ENCODE assay signal across 23 cellular contexts in the genomic region with DNA sequence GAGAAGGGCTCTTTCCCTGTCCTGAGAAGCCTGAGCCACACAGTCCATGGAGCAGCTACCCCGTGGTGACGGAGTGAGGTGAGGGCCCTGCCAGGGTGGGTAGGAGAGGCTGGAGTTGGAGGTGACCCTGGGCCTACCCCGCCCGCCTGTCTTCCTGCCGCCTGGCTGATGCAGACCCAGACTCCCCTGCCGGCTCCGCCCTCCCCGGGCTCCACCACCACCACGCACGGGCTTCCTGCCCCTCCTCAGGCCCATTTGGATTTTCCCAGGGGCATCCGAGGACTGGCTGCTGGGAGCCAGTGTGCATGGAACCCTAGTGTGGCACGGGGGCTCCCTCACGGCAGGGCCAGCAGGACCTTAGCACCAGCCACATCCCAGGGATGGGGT. TPM values are rescaled to one million over a fixed set of nuclear protein-coding genes. Genes with fewer than 3 reads are reported as not detected.
"Had no signal": no experiment of that assay in that cellular context is flagged by ENCODE, and none has a peak within 500 bp of the region (broad histone marks: within the 10 kb centered on the region; RNA-seq: fewer than 3 reads in every experiment).

No MANE protein-coding gene starts in this region.

- H3K4me1 ChIP-seq: suprapubic skin, thyroid gland had no signal

- FAIRE-seq: colon had no signal

- H3K4me3 ChIP-seq: esophagus squamous epithelium, lung, ovary, suprapubic skin, thyroid gland had no signal

- H3K27ac ChIP-seq: esophagus squamous epithelium, neutrophil, ovary, suprapubic skin, thyroid gland had no signal

- H3K36me3 ChIP-seq: esophagus squamous epithelium, neutrophil, ovary, suprapubic skin, thyroid gland had no signal

- H3K27me3 ChIP-seq: esophagus squamous epithelium, neutrophil, ovary, suprapubic skin, thyroid gland had no signal

- H3K9me3 ChIP-seq: ovary, suprapubic skin, thyroid gland had no signal

- DNase-seq: effector memory CD8-positive, alpha-beta T cell; esophagus squamous epithelium; foreskin fibroblast; head of caudate nucleus; hippocampal formation; left colon; left ventricle myocardium superior; mesendoderm; naive B cell; nephron progenitor cell; ovary; stimulated activated CD4-positive, alpha-beta T cell treated with anti-CD3 and anti-CD28 coated beads, Interleukin-4, amount 100 ng/mL, for 1 hour; stimulated activated CD8-positive, alpha-beta memory T cell treated with anti-CD3 and anti-CD28 coated beads, Interleukin-4, amount 100 ng/mL, for 48 hours; stimulated activated naive CD8-positive, alpha-beta T cell treated with anti-CD3 and anti-CD28 coated beads, Interleukin-15, Interleukin-2, amounts not matched to agents 100 U/mL and 50 U/mL, for 24 hours; thyroid gland had no signal

- ATAC-seq: effector memory CD8-positive, alpha-beta T cell; left ventricle myocardium superior; right cardiac atrium; stimulated activated effector memory CD8-positive, alpha-beta T cell treated with anti-CD3 and anti-CD28 coated beads, Interleukin-12 subunit alpha, Interleukin-12 subunit beta, amount 100 ng/mL, for 72 hours; stimulated activated naive CD8-positive, alpha-beta T cell treated with anti-CD3 and anti-CD28 coated beads, Interleukin-15, Interleukin-2, amounts not matched to agents 100 U/mL and 50 U/mL, for 24 hours had no signal

RNA-seq across cellular contexts. Expression of a gene that starts 32.5 kb away (rescaled TPM):
- total RNA-seq: kidney epithelial cell had no signal

RNA-seq across cellular contexts. Expression of a gene that starts 47.9 kb away (rescaled TPM):
- total RNA-seq: epithelial cell of proximal tubule, kidney epithelial cell, suprapubic skin had no signal
